ENCODE assay signal across 9 cellular contexts in the genomic region with DNA sequence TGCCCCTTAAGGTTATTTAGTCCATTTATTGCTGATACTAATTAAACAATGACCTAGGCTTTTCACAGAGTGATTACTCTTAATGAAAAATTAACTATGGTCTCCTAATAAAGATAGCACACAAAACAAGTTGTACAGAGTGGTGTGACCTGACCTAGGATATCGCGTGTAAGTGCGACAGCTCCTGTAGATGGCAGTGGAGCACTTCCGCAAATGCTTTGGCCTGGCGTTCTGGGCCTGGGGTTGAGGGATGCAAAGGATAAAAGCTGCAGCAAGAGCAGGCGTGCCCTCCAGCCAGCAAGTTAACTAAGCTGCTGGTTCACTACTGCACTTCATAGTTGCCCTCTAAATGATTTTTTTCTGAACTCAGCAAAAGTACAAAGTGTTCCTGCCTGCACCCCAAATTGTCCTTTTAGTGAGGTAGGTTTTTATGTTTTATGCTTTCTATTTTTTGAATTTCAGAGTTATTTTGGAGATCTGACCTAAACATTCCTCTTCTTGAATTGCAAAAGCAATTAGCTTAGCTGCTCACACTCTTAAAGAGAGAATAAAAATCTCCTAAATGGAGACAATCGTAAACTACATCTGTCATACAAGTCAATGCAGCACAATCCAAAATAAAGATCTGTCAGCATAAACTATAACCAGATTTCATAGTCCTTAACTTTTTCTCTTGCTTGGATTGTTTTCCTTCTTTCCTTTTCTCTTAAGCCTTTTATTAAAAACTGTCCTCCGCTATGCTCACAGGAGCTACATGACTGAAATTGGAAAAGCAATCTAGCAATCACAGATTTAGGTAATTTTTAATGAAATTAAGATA.
DNase-seq lines count a peak whose midpoint lies in the region; ATAC-seq and TF ChIP-seq lines count a peak whose summit lies in the region.
"Had no signal": no experiment of that assay in that cellular context is flagged by ENCODE, and none has a peak within 500 bp of the region (broad histone marks: within the 10 kb centered on the region; RNA-seq: fewer than 3 reads in every experiment).

No MANE protein-coding gene starts in this region.

- H3K27me3 Mint-ChIP-seq in HFFc6 (ENCODE audit: insufficient read depth), result no peaks in the 10 kb centered on the region
- no peaks in the 10 kb centered on the region for H3K27me3 Mint-ChIP-seq in neural crest cell (ENCODE audit: low read depth)

- H4K20me1 ChIP-seq in fibroblast of lung (ENCODE audit: control insufficient read depth, extremely low read depth, insufficient read depth, low read length), result no peaks in the 10 kb centered on the region
- H4K20me1 ChIP-seq: BLaER1 had no signal

- H3K36me3 Mint-ChIP-seq in HFFc6 (ENCODE audit: low read depth) (no peaks in the 10 kb centered on the region), neural crest cell (ENCODE audit: low read depth) (no peaks in the 10 kb centered on the region)

- peak; percentile 1 for DNase-seq in NK-92 treated with Interleukin-12 subunit alpha and Interleukin-12 subunit beta, amount 100 ng/mL, for 24 hours (lab: John Stamatoyannopoulos, UW)
- DNase-seq in NK-92 (lab: John Stamatoyannopoulos, UW; ENCODE audit: unreplicated experiment) (no peak), HFFc6 (peak; percentile 74), NCI-H1694 treated with DMSO at 0.1 percent for 48 hours (lab: John Stamatoyannopoulos, UW) (peak; percentile 77), T1000 (lab: John Stamatoyannopoulos, UW) (peak; percentile 44), fibroblast of lung (ENCODE audit: low read depth in 2 of 2) (peak; percentile 83 to 94), neural crest cell (ENCODE audit: low read depth, low spot score) (peak; percentile 68)

- no peak overlapping the region for H3K27ac ChIP-seq in fibroblast of lung (ENCODE audit: insufficient read depth, low read length)
- H3K27ac ChIP-seq: BLaER1 had no signal

- H3K9ac ChIP-seq in fibroblast of lung (ENCODE audit: insufficient read depth, low read length), result no peak overlapping the region
- H3K9ac ChIP-seq: BLaER1 had no signal

- H3K4me2 ChIP-seq in fibroblast of lung (ENCODE audit: extremely low read depth, insufficient read depth, low read length), result no peak overlapping the region
- H3K4me2 ChIP-seq: BLaER1 had no signal

- peaks cover 15% of the 10 kb centered on the region for H3K4me1 ChIP-seq in fibroblast of lung (ENCODE audit: control insufficient read depth, extremely low read depth, insufficient read depth, low read length)
- H3K4me1 ChIP-seq: BLaER1 had no signal

- no peaks in the 10 kb centered on the region for H3K36me3 ChIP-seq in fibroblast of lung (ENCODE audit: control insufficient read depth, insufficient read depth, low read length)
- H3K36me3 ChIP-seq: BLaER1 had no signal

- H3K27me3 ChIP-seq in fibroblast of lung (ENCODE audit: control insufficient read depth, insufficient read depth, low read length), result no peaks in the 10 kb centered on the region
- H3K27me3 ChIP-seq: BLaER1 had no signal

- H3K4me1 Mint-ChIP-seq in HFFc6 (ENCODE audit: low read depth) (peaks cover 50% of the 10 kb centered on the region), neural crest cell (peaks cover 13% of the 10 kb centered on the region)

- H3K4me3 Mint-ChIP-seq in HFFc6, result no peak overlapping the region
- H3K4me3 Mint-ChIP-seq in neural crest cell, result no peak overlapping the region

- TF ChIP-seq CTCF in HFFc6 (IDR thresholded peaks at IDR 0.05), result peak; percentile 86
- TF ChIP-seq CTCF in fibroblast of lung (conservative IDR thresholded peaks at IDR 0.05 in 1 of 2, IDR thresholded peaks at IDR 0.05 in 1 of 2; ENCODE audit: low read depth in 1 of 2, low read length in 2 of 2), result peak; percentile 89 to 94
- peak; percentile 93 for TF ChIP-seq CTCF in neural crest cell (conservative IDR thresholded peaks at IDR 0.05)

- no peak overlapping the region; the same call in 1 of the 2 replicates for H3K27ac Mint-ChIP-seq in HFFc6
- peak overlapping the region; percentile 35 for H3K27ac Mint-ChIP-seq in neural crest cell (ENCODE audit: unreplicated experiment)

- H3K9me3 Mint-ChIP-seq in HFFc6, result no peaks in the 10 kb centered on the region
- no peaks in the 10 kb centered on the region for H3K9me3 Mint-ChIP-seq in neural crest cell

- no peak overlapping the region for H3K4me3 ChIP-seq in fibroblast of lung (replicated peaks in 1 of 4; ENCODE audit: control extremely low read depth in 1 of 4, insufficient read depth in 1 of 4, low read depth in 3 of 4, low read length in 4 of 4)
- H3K4me3 ChIP-seq: BLaER1 had no signal

- H3K9me3 ChIP-seq in fibroblast of lung (ENCODE audit: control insufficient read depth, insufficient read depth, low read depth, low read length), result no peaks in the 10 kb centered on the region
- H3K9me3 ChIP-seq: BLaER1 had no signal

- H2AFZ ChIP-seq in fibroblast of lung (ENCODE audit: low read length), result no peak overlapping the region

- no peaks in the 10 kb centered on the region for H3K79me2 ChIP-seq in fibroblast of lung (ENCODE audit: control insufficient read depth, insufficient read depth, low read length)

- ATAC-seq in GM21737 (IDR thresholded peaks at IDR 0.05; ENCODE audit: unreplicated experiment), result no peak
